1 cellular context compared by ENCODE assay signal in genomic region chr13:98539655-98540054, GRCh38.
TF ChIP-seq lines count a peak whose summit lies in the region.

No MANE protein-coding gene starts in this region.

TF ChIP-seq in WTC11, 78 proteins besides CTCF, POLR2A, EP300 and RAD21 (continued from another document):
- no peak for TF ChIP-seq ZNF281 (CRISPR knock-in tag; IDR thresholded peaks at IDR 0.05)
- TF ChIP-seq ZNF232 (CRISPR knock-in tag; IDR thresholded peaks at IDR 0.05): no peak
- no peak for TF ChIP-seq E2F5 (CRISPR knock-in tag; IDR thresholded peaks at IDR 0.05)
- TF ChIP-seq ATF2 (CRISPR knock-in tag; IDR thresholded peaks at IDR 0.05; ENCODE audit: borderline replicate concordance, low read depth): no peak
